In genomic region chr5:154758501-154758900, GRCh38 we compare ENCODE assay signal across 8 cellular contexts. TPM values are rescaled to one million over a fixed set of nuclear protein-coding genes. Genes with fewer than 3 reads are reported as not detected.
A peak's percentile ranks its signal among the peaks of the same experiment; 100 is the strongest.
DNase-seq lines count a peak whose midpoint lies in the region; ATAC-seq, FAIRE-seq and TF ChIP-seq lines count a peak whose summit lies in the region.

No MANE protein-coding gene starts in this region.

- 3 to 7% (median 5%) methylated on average over 5 of the region's 5 CpGs for WGBS in ovary, 3 donors

- peak overlapping the region; percentile 29 for H3K27ac Mint-ChIP-seq in Caco-2 (ENCODE audit: unreplicated experiment)

- H3K36me3 ChIP-seq in Caco-2 (ENCODE audit: control insufficient read depth, insufficient read depth, low read length) (no peaks in the 10 kb centered on the region; the same call in 1 of the 2 replicates), OCI-LY1 (ENCODE audit: insufficient read depth, low read length) (peaks cover 24% of the 10 kb centered on the region), ovary (no peaks in the 10 kb centered on the region), Peyer's patch (no peaks in the 10 kb centered on the region)

- CTCF ChIA-PET in Caco-2 (lab: Charles Lee), result no interaction called here

- no peak for TF ChIP-seq EP300 in ovary (IDR thresholded peaks at IDR 0.05)

- no peak for ATAC-seq in GM19452 (IDR thresholded peaks at IDR 0.05; ENCODE audit: unreplicated experiment)

- H3K9me2 ChIP-seq in OCI-LY1 (ENCODE audit: low read depth, low read length), result no peaks in the 10 kb centered on the region

- TF ChIP-seq POLR2A in ovary (IDR thresholded peaks at IDR 0.05), result no peak
- TF ChIP-seq POLR2A in GM12891 (IDR thresholded peaks at IDR 0.05; ENCODE audit: low read depth, low read length), result no peak
- no peak for TF ChIP-seq POLR2A in Peyer's patch (IDR thresholded peaks at IDR 0.05)

- H2AFZ ChIP-seq in OCI-LY1 (ENCODE audit: low read length), result no peak overlapping the region

- peak overlapping the region; percentile 47 for H3K9ac ChIP-seq in OCI-LY1 (ENCODE audit: low read length)

- H3K4me2 ChIP-seq in OCI-LY1 (ENCODE audit: low read length), result peak overlapping the region; percentile 81

- no peaks in the 10 kb centered on the region for H3K9me3 ChIP-seq in Caco-2
- no peaks in the 10 kb centered on the region for H3K9me3 ChIP-seq in OCI-LY1 (ENCODE audit: low read length)
- no peaks in the 10 kb centered on the region for H3K9me3 ChIP-seq in ovary
- H3K9me3 ChIP-seq in Peyer's patch, result no peaks in the 10 kb centered on the region

- no peaks in the 10 kb centered on the region for H4K20me1 ChIP-seq in OCI-LY1 (ENCODE audit: insufficient read depth, low read length)

- H3K27me3 Mint-ChIP-seq in Caco-2 (ENCODE audit: insufficient read depth, unreplicated experiment), result no peaks in the 10 kb centered on the region

- POLR2A ChIA-PET in Caco-2 (lab: Charles Lee), result no interaction called here

- intact Hi-C loops in Caco-2 (cut with micrococcal nuclease; ENCODE audit: unreplicated experiment), result loop anchor here (5.0 kb wide), 1 partner anchor 54 kb away; no protein-coding TSS in a partner anchor
- intact Hi-C loops in ovary (cut with DNase I), result loop anchor here (5.0 to 10.0 kb wide), 6 partner anchors 34 to 311 kb away; partner anchors contain the start of genes CNOT8 (in 4 of the 4), FAXDC2 (in 2 of the 4) and SAP30L (in 1 of the 4)

- H3K79me2 ChIP-seq in OCI-LY1 (ENCODE audit: insufficient read depth, low read length), result peaks cover 84% of the 10 kb centered on the region

- H3K4me3 ChIP-seq in Caco-2 (ENCODE audit: low read depth, low read length), result no peak overlapping the region
- peak overlapping the region; percentile 63 for H3K4me3 ChIP-seq in OCI-LY1 (ENCODE audit: low read depth, low read length, poor library complexity, severe bottlenecking)
- peak overlapping the region; percentile 14 for H3K4me3 ChIP-seq in ovary
- no peak overlapping the region for H3K4me3 ChIP-seq in Peyer's patch

- no peaks in the 10 kb centered on the region for H3F3A ChIP-seq in OCI-LY1 (ENCODE audit: insufficient read depth, low read length)

- H3K27me3 ChIP-seq in Caco-2 (replicated peaks; ENCODE audit: control insufficient read depth, insufficient read depth, low read length) (no peaks in the 10 kb centered on the region), OCI-LY1 (ENCODE audit: insufficient read depth, low read length) (no peaks in the 10 kb centered on the region), ovary (no peaks in the 10 kb centered on the region), Peyer's patch (no peaks in the 10 kb centered on the region)

- peaks cover 44% of the 10 kb centered on the region for H3K36me3 Mint-ChIP-seq in Caco-2 (ENCODE audit: insufficient read depth, unreplicated experiment)

- H3K27ac ChIP-seq in OCI-LY1 (ENCODE audit: low read depth, low read length, poor library complexity, severe bottlenecking) (peak overlapping the region; percentile 51), ovary (no peak overlapping the region), Peyer's patch (peak overlapping the region in 2 of 4 donors; percentile 3 to 99)

- peak overlapping the region; percentile 85 for H3K4me3 Mint-ChIP-seq in Caco-2 (ENCODE audit: unreplicated experiment)

- H3K4me1 Mint-ChIP-seq in Caco-2 (ENCODE audit: low read depth, unreplicated experiment), result peaks cover 20% of the 10 kb centered on the region

- H3K9me3 Mint-ChIP-seq in Caco-2 (ENCODE audit: unreplicated experiment), result no peaks in the 10 kb centered on the region

- FAIRE-seq in endometrium (lab: Jason Lieb, UNC) (peak; percentile 72), GM12891 (lab: Jason Lieb, UNC) (no peak)

- DNase-seq in Caco-2, result no peak
- no peak for DNase-seq in ovary
- DNase-seq in GM12891 (ENCODE audit: insufficient read length, low spot score), result no peak
- no peak for DNase-seq in Ammon's horn (ENCODE audit: low spot score)
- DNase-seq in Peyer's patch, result no peak

- H3K4me1 ChIP-seq in Caco-2 (peaks cover 17% of the 10 kb centered on the region), OCI-LY1 (ENCODE audit: insufficient read depth, low read length, severe bottlenecking) (peaks cover 70% of the 10 kb centered on the region), ovary (ENCODE audit: insufficient read depth) (peaks cover 19% of the 10 kb centered on the region), Peyer's patch (peaks cover 5 to 49% (median 32%) of the 10 kb centered on the region in 4 donors)

- no TSS peak for BruUV-seq in Caco-2 (replicated peaks; lab: Mats Ljungman, UMichigan)

- TF ChIP-seq CTCF in Caco-2 (IDR thresholded peaks at IDR 0.05; ENCODE audit: insufficient read depth in 1 of 2, low read depth in 1 of 2, low read length in 1 of 2, severe bottlenecking in 1 of 2, unreplicated experiment in 1 of 2) (no peak), OCI-LY1 (IDR thresholded peaks at IDR 0.05; ENCODE audit: low read length) (no peak), ovary (IDR thresholded peaks at IDR 0.05) (no peak), Peyer's patch (IDR thresholded peaks at IDR 0.05) (no peak)

TF ChIP-seq in GM12891, 5 proteins besides CTCF, POLR2A, EP300 and RAD21:
- TF ChIP-seq POU2F2 (IDR thresholded peaks at IDR 0.05; ENCODE audit: low read depth, low read length) (no peak), SPI1 (IDR thresholded peaks at IDR 0.05; ENCODE audit: low read depth, low read length) (no peak), TAF1 (IDR thresholded peaks at IDR 0.05; ENCODE audit: low read depth, low read length) (no peak), PAX5 (IDR thresholded peaks at IDR 0.05; ENCODE audit: insufficient read depth, low read length, severe bottlenecking) (no peak), POLR2AphosphoS5 (IDR thresholded peaks at IDR 0.05; ENCODE audit: low read depth, low read length) (no peak)
TF ChIP-seq in GM12891: peak in this region for 0.

RNA-seq across cellular contexts. Expression of gene LARP1, which starts 3.3 kb away (rescaled TPM):
- 357 and 372 TPM in 2 replicates for total RNA-seq in Caco-2 (2022)
- total RNA-seq in ovary, result 100 to 1,000 TPM in 5 of 7 donors, 10 to 100 TPM in 2; 49.0 to 249 (median 150) TPM
- polyA plus RNA-seq in ovary, result 100 to 1,000 TPM in 1 of 2 donors, 10 to 100 TPM in 1; 38.1 to 121 TPM
- polyA plus RNA-seq in GM12891 (2012; ENCODE audit: low read depth, missing spikeins), result 43.5 TPM
- 100 to 1,000 TPM in 3 of 4 donors, 10 to 100 TPM in 1; 84.1 to 177 (median 127) TPM for total RNA-seq in Peyer's patch

Comparison
In these comparisons a context has a peak if more than half of its experiments do, and no peak if none do; other contexts are left out.
1. H3K4me3 ChIP-seq: peak in OCI-LY1 (single experiment) and ovary (single experiment); none in Caco-2 (single experiment) and Peyer's patch (0 of 4).